Comparison of ENCODE assay signal across 8 cellular contexts in the genomic region with DNA sequence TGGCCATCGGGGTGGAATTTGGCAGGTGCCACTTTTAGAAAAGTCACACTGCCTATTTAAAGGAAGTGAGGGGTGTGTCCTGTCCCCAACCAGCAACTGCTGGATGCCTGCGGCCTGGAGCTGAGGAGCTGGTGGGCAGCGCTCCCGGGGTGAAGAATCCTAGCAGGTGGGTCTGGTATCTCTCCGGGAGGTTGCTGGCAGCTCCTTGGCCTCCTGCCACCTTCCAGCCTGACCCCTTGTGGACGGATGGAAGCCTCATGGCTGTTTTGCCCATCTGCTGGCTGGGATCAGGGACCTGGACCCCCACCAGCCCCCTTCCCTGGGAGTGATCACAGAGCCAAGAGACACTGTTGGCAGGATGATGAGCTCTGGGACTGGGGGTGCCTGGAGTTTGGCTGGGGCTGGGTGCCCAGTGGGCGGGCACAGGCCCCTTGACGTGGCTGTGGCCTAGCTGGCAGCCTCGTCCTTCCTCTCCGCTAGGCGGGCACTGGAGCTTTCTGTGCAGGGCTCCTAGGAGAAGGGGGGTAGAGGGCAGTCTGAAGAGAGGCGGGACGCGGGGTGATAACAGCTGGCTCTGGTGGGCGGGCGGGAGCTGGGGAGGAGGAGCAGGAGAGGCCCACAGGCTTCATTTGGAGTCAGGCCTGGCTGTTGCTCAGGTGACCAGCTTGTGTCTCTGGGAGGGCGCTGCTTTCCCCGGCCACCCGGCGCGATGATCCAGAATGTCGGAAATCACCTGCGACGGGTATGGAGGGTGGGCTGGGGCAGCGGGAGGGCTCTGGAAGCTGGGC. TPM values are rescaled to one million over a fixed set of nuclear protein-coding genes. Genes with fewer than 3 reads are reported as not detected.
A peak's percentile ranks its signal among the peaks of the same experiment; 100 is the strongest.
DNase-seq lines count a peak whose midpoint lies in the region; ATAC-seq and TF ChIP-seq lines count a peak whose summit lies in the region.

A gene (plus strand): TSS at position 628 of the 788 bp plus-strand sequence. CDS start 82 bp downstream, at position 710.

- H3K36me3 ChIP-seq in A673 (ENCODE audit: insufficient read depth, low read length, poor library complexity, severe bottlenecking) = no peaks in the 10 kb centered on the region
- H3K36me3 ChIP-seq in heart right ventricle = no peaks in the 10 kb centered on the region
- no peaks in the 10 kb centered on the region for H3K36me3 ChIP-seq in prostate gland

- TF ChIP-seq CTCF in A673 (conservative IDR thresholded peaks at IDR 0.05; ENCODE audit: low read depth, low read length) (peak; percentile 33; the same call in 1 of the 2 replicates), heart right ventricle (IDR thresholded peaks at IDR 0.05) (peak in 8 of 9 donors; percentile 11 to 69 (median 49)), prostate gland (IDR thresholded peaks at IDR 0.05) (peak in 2 of 4 experiments; percentile 53 to 84)

- no peak within 1 kb of the TSS for H3K4me3 ChIP-seq in A673 (ENCODE audit: low read depth, low read length, poor library complexity, severe bottlenecking)
- H3K4me3 ChIP-seq in heart right ventricle = peak within 1 kb of the TSS; percentile 41 to 62 (median 50)
- peak within 1 kb of the TSS; percentile 19 to 20 for H3K4me3 ChIP-seq in prostate gland

- POLR2A ChIA-PET in A673 (lab: Charles Lee; ENCODE audit: low non-redundant PET) = no interaction called here

- no peaks in the 10 kb centered on the region for H3K9me3 ChIP-seq in A673 (ENCODE audit: low read depth, low read length, poor library complexity, severe bottlenecking)
- H3K9me3 ChIP-seq in heart right ventricle = no peaks in the 10 kb centered on the region
- no peaks in the 10 kb centered on the region for H3K9me3 ChIP-seq in prostate gland

- peak; percentile 67 for DNase-seq in A673 (ENCODE audit: low spot score)
- DNase-seq in Kasumi-1 (lab: John Stamatoyannopoulos, UW) = peak; percentile 91
- peak; percentile 85 for DNase-seq in amniotic epithelial cell (ENCODE audit: low read depth)
- peak; percentile 85 to 90 for DNase-seq in heart right ventricle
- DNase-seq in prostate gland (ENCODE audit: low spot score) = peak; percentile 77
- no peak for DNase-seq in NCI-H146 (lab: John Stamatoyannopoulos, UW)
- DNase-seq in cortex of kidney (lab: John Stamatoyannopoulos, UW) = no peak

- BruUV-seq in A673 (replicated peaks; lab: Mats Ljungman, UMichigan) = no TSS peak

- WGBS in heart right ventricle, 2 donors = 15 to 19% methylated on average over 23 to 25 of the region's 25 CpGs
- WGBS in prostate gland = 15% methylated on average over 25 of the region's 25 CpGs

- ATAC-seq in heart right ventricle = peak; percentile 85 to 93 (median 90)
- no peak for ATAC-seq in GM19324 (IDR thresholded peaks at IDR 0.05; ENCODE audit: low FRiP score, unreplicated experiment)

- CTCF ChIA-PET in A673 (lab: Charles Lee) = no interaction called here

- intact Hi-C loops in A673 (cut with micrococcal nuclease; ENCODE audit: unreplicated experiment) (no loop called here), heart right ventricle (cut with DNase I) (loop anchor here in 5 of 10 donors (1.0 to 10.0 kb wide), 6 partner anchors 33 to 167 kb away; a partner anchor contains a TSS), prostate gland (cut with DNase I) (loop anchor here (2.0 to 10.0 kb wide), 4 partner anchors 33 to 167 kb away; a partner anchor contains a TSS)

- H3K27ac ChIP-seq in A673 (ENCODE audit: low read depth, low read length, poor library complexity, severe bottlenecking) (peak within 1 kb of the TSS; percentile 43), heart right ventricle (peak within 1 kb of the TSS; percentile 80 to 95 (median 89)), prostate gland (peak within 1 kb of the TSS; percentile 70 to 78)

- peaks cover 18% of the 10 kb centered on the region for H3K4me1 ChIP-seq in A673 (ENCODE audit: insufficient read depth, low read length, poor library complexity, severe bottlenecking)
- peaks cover 3 to 46% (median 19%) of the 10 kb centered on the region in 9 donors for H3K4me1 ChIP-seq in heart right ventricle
- H3K4me1 ChIP-seq in prostate gland (replicated peaks) = no peaks in the 10 kb centered on the region

- peak; percentile 32 for TF ChIP-seq POLR2A in prostate gland (IDR thresholded peaks at IDR 0.05)

- no peaks in the 10 kb centered on the region for H3K27me3 ChIP-seq in A673 (replicated peaks; ENCODE audit: insufficient read depth, low read depth, low read length, poor library complexity)
- no peaks in the 10 kb centered on the region for H3K27me3 ChIP-seq in heart right ventricle
- no peaks in the 10 kb centered on the region for H3K27me3 ChIP-seq in prostate gland (replicated peaks; ENCODE audit: insufficient read depth)

RNA-seq across cellular contexts. Expression of the gene that starts here (rescaled TPM):
- total RNA-seq in A673 (2021) (5.5 and 5.6 TPM in 2 replicates), heart right ventricle (10 to 100 TPM; 25.8 to 77.2 (median 59.4) TPM), prostate gland (10 to 100 TPM in 1 of 2 donors, 1 to 10 TPM in 1; 6.7 to 18.6 TPM)
- 10 to 100 TPM; 33.0 to 44.8 TPM for polyA plus RNA-seq in heart right ventricle

Comparison
In these comparisons a context has a peak if more than half of its experiments do, and no peak if none do; other contexts are left out.
1. DNase-seq: peak in A673 (single experiment), Kasumi-1 (2 of 2), amniotic epithelial cell (single experiment), heart right ventricle (2 of 2) and prostate gland (single experiment); none in NCI-H146 (single experiment) and cortex of kidney (single experiment).
2. Peak in every context shown above with its lines, with median percentiles within 50 percentile points of each other: H3K27ac ChIP-seq.